Comparison of ENCODE assay signal across 27 cellular contexts in the genomic region with DNA sequence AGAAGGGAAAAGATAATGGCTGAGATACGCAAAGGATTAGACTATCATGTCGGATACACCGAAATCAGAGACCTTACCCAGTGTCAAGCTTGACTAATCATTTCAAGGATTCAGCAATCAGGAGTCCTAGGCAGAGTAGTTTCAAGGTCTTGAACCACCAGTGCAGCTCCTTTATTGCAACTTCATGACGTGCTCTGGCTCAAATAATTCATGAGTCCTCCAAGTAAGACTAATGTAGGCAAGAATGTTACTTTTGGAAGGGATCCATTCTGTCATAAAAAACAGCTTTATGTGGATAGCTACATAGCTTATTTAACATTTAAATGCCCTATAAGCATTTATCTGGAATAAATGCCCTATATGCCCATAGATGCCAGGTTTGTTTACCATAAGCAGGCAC.
"Had no signal": no experiment of that assay in that cellular context is flagged by ENCODE, and none has a peak within 500 bp of the region (broad histone marks: within the 10 kb centered on the region; RNA-seq: fewer than 3 reads in every experiment).

No MANE protein-coding gene starts in this region.

- H3K27ac ChIP-seq: epithelial cell of prostate, esophagus squamous epithelium, neutrophil, pancreas, psoas muscle, sigmoid colon, stomach, suprapubic skin, tibial artery, upper lobe of right lung had no signal

- DNase-seq: activated B cell treated with CpG ODN at 0.5 μM for 24 hours; activated CD4-positive, alpha-beta T cell treated with anti-CD3 and anti-CD28 coated beads, Interleukin-2, amount 50 U/mL, for 1 hour; activated CD8-positive, alpha-beta T cell treated with anti-CD3 and anti-CD28 coated beads for 36 hours; activated gamma-delta T cell treated with Interleukin-2 at 50 U/mL for 16 hours; activated naive CD4-positive, alpha-beta T cell treated with anti-CD3 and anti-CD28 coated beads, Interleukin-2, amount 50 U/mL, for 16 hours; activated T-cell treated with anti-CD3 and anti-CD28 coated beads, Interleukin-2, amount 50 U/mL, for 4 hours; amniotic stem cell; effector CD8-positive, alpha-beta T cell; esophagus squamous epithelium; foreskin melanocyte; left cardiac atrium; naive B cell; nephron progenitor cell; pancreas; psoas muscle; sigmoid colon; stimulated activated CD4-positive, alpha-beta T cell treated with anti-CD3 and anti-CD28 coated beads, Interleukin-15, amount 100 ng/mL, for 24 hours; stimulated activated CD4-positive, alpha-beta T cell treated with anti-CD3 and anti-CD28 coated beads, Interleukin-2, amount 100 ng/mL, for 24 hours; stimulated activated naive B cell treated with anti-CD40 and anti-IgM and Interleukin-4, amounts not matched to agents 10 μg/mL and 1 μg/mL and 100 μg/mL, for 72 hours; stomach; T-cell; tibial artery; upper lobe of right lung had no signal

- H3K9me3 ChIP-seq: neutrophil, pancreas had no signal

- H3K36me3 ChIP-seq: esophagus squamous epithelium, neutrophil, pancreas, sigmoid colon, stomach, suprapubic skin, tibial artery, upper lobe of right lung had no signal

- H3K4me1 ChIP-seq: esophagus squamous epithelium, pancreas, psoas muscle, sigmoid colon, stomach, suprapubic skin, tibial artery, upper lobe of right lung had no signal

- ATAC-seq: activated CD8-positive, alpha-beta T cell treated with anti-CD3 and anti-CD28 coated beads for 36 hours; activated T-cell treated with anti-CD3 and anti-CD28 coated beads, Interleukin-2, amount 50 U/mL, for 4 hours; activated T-helper 17 cell treated with anti-CD3 and anti-CD28 coated beads, Interleukin-2, amount 50 U/mL, for 72 hours; left cardiac atrium; pancreas; psoas muscle; stimulated activated naive B cell treated with anti-CD40 and anti-IgM and Interleukin-4, amounts not matched to agents 10 μg/mL and 1 μg/mL and 100 μg/mL, for 72 hours; T-cell; upper lobe of right lung had no signal

- H3K27me3 ChIP-seq: esophagus squamous epithelium, neutrophil, pancreas, sigmoid colon, stomach, suprapubic skin, tibial artery, upper lobe of right lung had no signal

- H3K4me3 ChIP-seq: esophagus squamous epithelium, pancreas, psoas muscle, sigmoid colon, stomach, suprapubic skin, tibial artery, upper lobe of right lung had no signal
